29 cellular contexts compared by ENCODE assay signal in the genomic region with DNA sequence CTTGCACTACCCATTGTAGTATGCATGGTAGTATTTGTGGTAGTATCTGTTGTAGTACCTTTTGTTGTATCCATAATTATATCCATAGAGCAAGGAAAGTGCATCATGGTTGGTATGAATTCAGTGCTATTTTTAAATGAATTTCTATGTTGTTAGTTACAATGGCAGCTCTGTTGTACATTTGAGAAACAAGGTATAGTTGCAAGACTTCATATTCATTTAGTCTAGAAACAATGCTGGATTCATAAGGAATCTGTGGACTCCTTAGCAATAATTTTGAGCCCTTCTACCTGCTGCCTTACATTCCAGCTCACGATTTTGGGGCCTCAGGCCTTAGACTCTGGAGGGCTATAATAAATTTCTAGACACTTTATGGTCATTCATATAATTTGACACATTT.
"Had no signal": no experiment of that assay in that cellular context is flagged by ENCODE, and none has a peak within 500 bp of the region (broad histone marks: within the 10 kb centered on the region; RNA-seq: fewer than 3 reads in every experiment).

No MANE protein-coding gene starts in this region.

- FAIRE-seq: urothelium cell line had no signal

- H3K36me3 Mint-ChIP-seq: stimulated activated effector memory CD8-positive, alpha-beta T cell treated with anti-CD3 and anti-CD28 coated beads, Interleukin-12 subunit alpha, Interleukin-12 subunit beta, amount 100 ng/mL, for 72 hours; stimulated activated memory B cell treated with anti-CD40 and anti-IgM and Interleukin-4, amounts not matched to agents 10 μg/mL and 1 μg/mL and 100 μg/mL, for 72 hours; type B pancreatic cell had no signal

- H3K4me3 Mint-ChIP-seq: stimulated activated effector memory CD8-positive, alpha-beta T cell treated with anti-CD3 and anti-CD28 coated beads, Interleukin-12 subunit alpha, Interleukin-12 subunit beta, amount 100 ng/mL, for 72 hours; stimulated activated memory B cell treated with anti-CD40 and anti-IgM and Interleukin-4, amounts not matched to agents 10 μg/mL and 1 μg/mL and 100 μg/mL, for 72 hours; stimulated activated naive B cell treated with anti-CD40 and anti-IgM and Interleukin-4, amounts not matched to agents 10 μg/mL and 1 μg/mL and 100 μg/mL, for 72 hours; stimulated activated naive CD8-positive, alpha-beta T cell treated with anti-CD3 and anti-CD28 coated beads, Interleukin-15, amount 100 ng/mL, for 72 hours; stimulated activated naive CD8-positive, alpha-beta T cell treated with anti-CD3 and anti-CD28 coated beads, Interleukin-15, Interleukin-2, amounts not matched to agents 100 ng/mL and 50 ng/mL, for 24 hours; type B pancreatic cell had no signal

- H3K4me1 Mint-ChIP-seq: stimulated activated effector memory CD8-positive, alpha-beta T cell treated with anti-CD3 and anti-CD28 coated beads, Interleukin-12 subunit alpha, Interleukin-12 subunit beta, amount 100 ng/mL, for 72 hours; stimulated activated memory B cell treated with anti-CD40 and anti-IgM and Interleukin-4, amounts not matched to agents 10 μg/mL and 1 μg/mL and 100 μg/mL, for 72 hours; stimulated activated naive CD8-positive, alpha-beta T cell treated with anti-CD3 and anti-CD28 coated beads, Interleukin-15, amount 100 ng/mL, for 72 hours had no signal

- H3K9me3 Mint-ChIP-seq: stimulated activated effector memory CD8-positive, alpha-beta T cell treated with anti-CD3 and anti-CD28 coated beads, Interleukin-12 subunit alpha, Interleukin-12 subunit beta, amount 100 ng/mL, for 72 hours; stimulated activated memory B cell treated with anti-CD40 and anti-IgM and Interleukin-4, amounts not matched to agents 10 μg/mL and 1 μg/mL and 100 μg/mL, for 72 hours; stimulated activated naive B cell treated with anti-CD40 and anti-IgM and Interleukin-4, amounts not matched to agents 10 μg/mL and 1 μg/mL and 100 μg/mL, for 72 hours; stimulated activated naive CD8-positive, alpha-beta T cell treated with anti-CD3 and anti-CD28 coated beads, Interleukin-15, amount 100 ng/mL, for 72 hours; stimulated activated naive CD8-positive, alpha-beta T cell treated with anti-CD3 and anti-CD28 coated beads, Interleukin-15, Interleukin-2, amounts not matched to agents 100 ng/mL and 50 ng/mL, for 24 hours had no signal

- H3K27ac ChIP-seq: stomach, suprapubic skin, testis, thoracic aorta, thyroid gland, tibial artery, tibial nerve, transverse colon, upper lobe of left lung, upper lobe of right lung, uterus, vagina had no signal

- H3K4me3 ChIP-seq: stomach, suprapubic skin, testis, thoracic aorta, thyroid gland, tibial artery, tibial nerve, transverse colon, upper lobe of left lung, upper lobe of right lung, uterus, vagina had no signal

- H3K9me3 ChIP-seq: stomach, suprapubic skin, testis, thoracic aorta, thyroid gland, tibial artery, tibial nerve, transverse colon, upper lobe of left lung, upper lobe of right lung, uterus, vagina had no signal

- H3K4me1 ChIP-seq: stomach, suprapubic skin, testis, thyroid gland, tibial artery, tibial nerve, upper lobe of left lung, upper lobe of right lung, uterus had no signal

- H3K36me3 ChIP-seq: stomach, suprapubic skin, thoracic aorta, thyroid gland, tibial artery, tibial nerve, transverse colon, upper lobe of left lung, upper lobe of right lung, uterus, vagina had no signal

- H3K27ac Mint-ChIP-seq: stimulated activated effector memory CD8-positive, alpha-beta T cell treated with anti-CD3 and anti-CD28 coated beads, Interleukin-12 subunit alpha, Interleukin-12 subunit beta, amount 100 ng/mL, for 72 hours; stimulated activated memory B cell treated with anti-CD40 and anti-IgM and Interleukin-4, amounts not matched to agents 10 μg/mL and 1 μg/mL and 100 μg/mL, for 72 hours; stimulated activated naive B cell treated with anti-CD40 and anti-IgM and Interleukin-4, amounts not matched to agents 10 μg/mL and 1 μg/mL and 100 μg/mL, for 72 hours; stimulated activated naive CD8-positive, alpha-beta T cell treated with anti-CD3 and anti-CD28 coated beads, Interleukin-15, amount 100 ng/mL, for 72 hours; stimulated activated naive CD8-positive, alpha-beta T cell treated with anti-CD3 and anti-CD28 coated beads, Interleukin-15, Interleukin-2, amounts not matched to agents 100 ng/mL and 50 ng/mL, for 24 hours; type B pancreatic cell had no signal

- ATAC-seq: stimulated activated effector memory CD8-positive, alpha-beta T cell treated with anti-CD3 and anti-CD28 coated beads, Interleukin-12 subunit alpha, Interleukin-12 subunit beta, amount 100 ng/mL, for 72 hours; stimulated activated memory B cell treated with anti-CD40 and anti-IgM and Interleukin-4, amounts not matched to agents 10 μg/mL and 1 μg/mL and 100 μg/mL, for 72 hours; stimulated activated naive B cell treated with anti-CD40 and anti-IgM and Interleukin-4, amounts not matched to agents 10 μg/mL and 1 μg/mL and 100 μg/mL, for 72 hours; stimulated activated naive CD8-positive, alpha-beta T cell treated with anti-CD3 and anti-CD28 coated beads, Interleukin-15, amount 100 ng/mL, for 72 hours; stimulated activated naive CD8-positive, alpha-beta T cell treated with anti-CD3 and anti-CD28 coated beads, Interleukin-15, Interleukin-2, amounts not matched to agents 100 U/mL and 50 U/mL, for 24 hours; upper lobe of right lung had no signal

- H3K27me3 Mint-ChIP-seq: stimulated activated naive CD8-positive, alpha-beta T cell treated with anti-CD3 and anti-CD28 coated beads, Interleukin-15, amount 100 ng/mL, for 72 hours had no signal

- DNase-seq: stimulated activated CD4-positive, alpha-beta T cell treated with anti-CD3 and anti-CD28 coated beads, Interleukin-2, amount 100 ng/mL, for 48 hours; stimulated activated CD4-positive, alpha-beta T cell treated with anti-CD3 and anti-CD28 coated beads, Interleukin-4, amount 100 ng/mL, for 1 hour; stimulated activated CD4-positive, alpha-beta T cell treated with anti-CD3 and anti-CD28 coated beads, Interleukin-4, amount 100 ng/mL, for 24 hours; stimulated activated CD4-positive, alpha-beta T cell treated with anti-CD3 and anti-CD28 coated beads, Interleukin-4, amount 100 ng/mL, for 4 hours; stimulated activated CD8-positive, alpha-beta memory T cell treated with anti-CD3 and anti-CD28 coated beads, Interleukin-4, amount 100 ng/mL, for 48 hours; stimulated activated naive B cell treated with anti-CD40 and anti-IgM and Interleukin-4, amounts not matched to agents 10 μg/mL and 1 μg/mL and 100 μg/mL, for 72 hours; stimulated activated naive CD4-positive, alpha-beta T cell; stimulated activated naive CD4-positive, alpha-beta T cell treated with Interleukin-2 at 50 U/mL for 16 hours; stimulated activated naive CD8-positive, alpha-beta T cell treated with anti-CD3 and anti-CD28 coated beads, Interleukin-15, amount 100 ng/mL, for 72 hours; stimulated activated naive CD8-positive, alpha-beta T cell treated with anti-CD3 and anti-CD28 coated beads, Interleukin-15, Interleukin-2, amounts not matched to agents 100 U/mL and 50 U/mL, for 24 hours; stomach; substantia nigra; testis; thyroid gland; tibial artery; transverse colon; trophoblast cell; upper lobe of left lung; upper lobe of right lung; uterus had no signal

- H3K27me3 ChIP-seq: stomach, suprapubic skin, testis, thyroid gland, tibial nerve, transverse colon, upper lobe of left lung, upper lobe of right lung, uterus, vagina had no signal
